ENCODE assay signal across 1 cellular context in genomic region chr3:178455966-178456365, GRCh38.
TF ChIP-seq lines count a peak whose summit lies in the region.

No MANE protein-coding gene starts in this region.

TF ChIP-seq in GM23338, 12 proteins besides CTCF, POLR2A, EP300 and RAD21 (continued from another document):
- TF ChIP-seq ZNF462 (CRISPR knock-in tag; IDR thresholded peaks at IDR 0.05) (no peak), EZH2 (IDR thresholded peaks at IDR 0.05; ENCODE audit: low read depth, unreplicated experiment) (no peak), ETS1 (IDR thresholded peaks at IDR 0.05) (no peak), NANOG (IDR thresholded peaks at IDR 0.05; ENCODE audit: borderline replicate concordance) (no peak), POLR2AphosphoS5 (IDR thresholded peaks at IDR 0.05; ENCODE audit: low read depth) (no peak)
